ENCODE assay signal across 1 cellular context in the genomic region with DNA sequence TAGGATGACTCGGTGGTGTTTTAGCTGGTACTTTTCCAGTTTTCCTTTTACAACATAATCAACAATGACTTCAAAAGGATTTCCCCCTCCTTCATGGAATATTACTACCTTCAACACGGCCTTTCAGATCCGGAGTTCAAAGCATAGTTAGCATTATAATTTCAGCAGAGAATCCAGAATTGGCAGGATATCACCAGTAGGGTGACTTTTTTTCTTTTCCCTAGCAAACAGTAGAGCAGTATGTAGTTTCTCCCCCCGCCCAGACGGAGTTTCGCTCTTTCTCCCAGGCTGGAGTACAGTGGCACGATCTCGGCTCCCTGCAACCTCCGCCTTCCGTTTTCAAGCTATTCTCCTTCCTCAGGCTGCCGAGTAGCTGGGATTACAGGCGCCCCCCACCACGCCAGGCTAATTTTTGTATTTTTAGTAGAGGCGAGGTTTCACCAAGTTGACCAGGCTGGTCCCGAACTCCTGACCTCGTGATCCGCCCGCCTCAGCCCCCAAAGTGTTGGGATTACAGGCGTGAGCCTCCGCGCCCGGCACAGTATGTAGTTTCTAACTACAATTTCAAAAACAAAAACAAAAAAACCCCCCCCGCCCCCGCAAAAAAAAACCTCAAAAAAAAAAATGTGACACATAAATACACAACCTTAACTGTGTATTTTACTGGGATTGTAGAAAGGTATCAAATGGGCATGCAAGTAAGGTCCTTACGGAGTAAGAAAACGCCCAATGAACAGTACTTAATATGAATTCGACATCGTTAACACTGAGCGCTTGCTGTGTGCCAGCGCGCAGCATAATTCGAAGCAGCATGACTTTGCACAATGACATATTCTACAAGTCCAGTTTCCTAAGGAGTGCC.
TF ChIP-seq lines count a peak whose summit lies in the region.

No MANE protein-coding gene starts in this region.

TF ChIP-seq in HEK293, 187 proteins besides CTCF, POLR2A, EP300 and RAD21 (continued from another document and continues in another):
- peak; percentile 74; the same call in 1 of the 2 replicates for TF ChIP-seq ZNF501 (tag by site-specific recombination; IDR thresholded peaks at IDR 0.05)
- peak; percentile 87 for TF ChIP-seq ZNF391 (tag by site-specific recombination; IDR thresholded peaks at IDR 0.05; ENCODE audit: borderline replicate concordance, low read depth)
- TF ChIP-seq PRDM1 (tag by site-specific recombination; IDR thresholded peaks at IDR 0.05) = peak; percentile 96
- TF ChIP-seq, protein P1, sequence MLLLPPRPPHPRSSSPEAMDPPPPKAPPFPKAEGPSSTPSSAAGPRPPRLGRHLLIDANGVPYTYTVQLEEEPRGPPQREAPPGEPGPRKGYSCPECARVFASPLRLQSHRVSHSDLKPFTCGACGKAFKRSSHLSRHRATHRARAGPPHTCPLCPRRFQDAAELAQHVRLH (tag by site-specific recombination; IDR thresholded peaks at IDR 0.05) = peak; percentile 93
- TF ChIP-seq, protein P2, sequence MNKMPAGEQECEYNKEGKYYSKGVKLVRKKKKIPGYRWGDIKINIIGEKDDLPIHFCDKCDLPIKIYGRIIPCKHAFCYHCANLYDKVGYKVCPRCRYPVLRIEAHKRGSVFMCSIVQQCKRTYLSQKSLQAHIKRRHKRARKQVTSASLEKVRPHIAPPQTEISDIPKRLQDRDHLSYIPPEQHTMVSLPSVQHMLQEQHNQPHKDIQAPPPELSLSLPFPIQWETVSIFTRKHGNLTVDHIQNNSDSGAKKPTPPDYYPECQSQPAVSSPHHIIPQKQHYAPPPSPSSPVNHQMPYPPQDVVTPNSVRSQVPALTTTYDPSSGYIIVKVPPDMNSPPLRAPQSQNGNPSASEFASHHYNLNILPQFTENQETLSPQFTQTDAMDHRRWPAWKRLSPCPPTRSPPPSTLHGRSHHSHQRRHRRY (tag by site-specific recombination; IDR thresholded peaks at IDR 0.05) = no peak
- TF ChIP-seq, protein P3, sequence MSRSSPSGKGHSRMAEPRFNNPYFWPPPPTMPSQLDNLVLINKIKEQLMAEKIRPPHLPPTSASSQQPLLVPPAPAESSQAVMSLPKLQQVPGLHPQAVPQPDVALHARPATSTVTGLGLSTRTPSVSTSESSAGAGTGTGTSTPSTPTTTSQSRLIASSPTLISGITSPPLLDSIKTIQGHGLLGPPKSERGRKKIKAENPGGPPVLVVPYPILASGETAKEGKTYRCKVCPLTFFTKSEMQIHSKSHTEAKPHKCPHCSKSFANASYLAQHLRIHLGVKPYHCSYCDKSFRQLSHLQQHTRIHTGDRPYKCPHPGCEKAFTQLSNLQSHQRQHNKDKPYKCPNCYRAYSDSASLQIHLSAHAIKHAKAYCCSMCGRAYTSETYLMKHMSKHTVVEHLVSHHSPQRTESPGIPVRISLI (tag by site-specific recombination; IDR thresholded peaks at IDR 0.05) = peak; percentile 100
- no peak for TF ChIP-seq ZNF292 (tag by site-specific recombination; IDR thresholded peaks at IDR 0.05; ENCODE audit: borderline replicate concordance, low read depth)
- TF ChIP-seq ZNF324 (tag by site-specific recombination; IDR thresholded peaks at IDR 0.05) = peak; percentile 51; the same call in 1 of the 2 replicates
- peak; percentile 7; the same call in 1 of the 2 replicates for TF ChIP-seq ZNF214 (tag by site-specific recombination; IDR thresholded peaks at IDR 0.05; ENCODE audit: borderline replicate concordance)
- peak; percentile 51 for TF ChIP-seq ZIC2 (tag by site-specific recombination; IDR thresholded peaks at IDR 0.05)
- TF ChIP-seq, protein P4, sequence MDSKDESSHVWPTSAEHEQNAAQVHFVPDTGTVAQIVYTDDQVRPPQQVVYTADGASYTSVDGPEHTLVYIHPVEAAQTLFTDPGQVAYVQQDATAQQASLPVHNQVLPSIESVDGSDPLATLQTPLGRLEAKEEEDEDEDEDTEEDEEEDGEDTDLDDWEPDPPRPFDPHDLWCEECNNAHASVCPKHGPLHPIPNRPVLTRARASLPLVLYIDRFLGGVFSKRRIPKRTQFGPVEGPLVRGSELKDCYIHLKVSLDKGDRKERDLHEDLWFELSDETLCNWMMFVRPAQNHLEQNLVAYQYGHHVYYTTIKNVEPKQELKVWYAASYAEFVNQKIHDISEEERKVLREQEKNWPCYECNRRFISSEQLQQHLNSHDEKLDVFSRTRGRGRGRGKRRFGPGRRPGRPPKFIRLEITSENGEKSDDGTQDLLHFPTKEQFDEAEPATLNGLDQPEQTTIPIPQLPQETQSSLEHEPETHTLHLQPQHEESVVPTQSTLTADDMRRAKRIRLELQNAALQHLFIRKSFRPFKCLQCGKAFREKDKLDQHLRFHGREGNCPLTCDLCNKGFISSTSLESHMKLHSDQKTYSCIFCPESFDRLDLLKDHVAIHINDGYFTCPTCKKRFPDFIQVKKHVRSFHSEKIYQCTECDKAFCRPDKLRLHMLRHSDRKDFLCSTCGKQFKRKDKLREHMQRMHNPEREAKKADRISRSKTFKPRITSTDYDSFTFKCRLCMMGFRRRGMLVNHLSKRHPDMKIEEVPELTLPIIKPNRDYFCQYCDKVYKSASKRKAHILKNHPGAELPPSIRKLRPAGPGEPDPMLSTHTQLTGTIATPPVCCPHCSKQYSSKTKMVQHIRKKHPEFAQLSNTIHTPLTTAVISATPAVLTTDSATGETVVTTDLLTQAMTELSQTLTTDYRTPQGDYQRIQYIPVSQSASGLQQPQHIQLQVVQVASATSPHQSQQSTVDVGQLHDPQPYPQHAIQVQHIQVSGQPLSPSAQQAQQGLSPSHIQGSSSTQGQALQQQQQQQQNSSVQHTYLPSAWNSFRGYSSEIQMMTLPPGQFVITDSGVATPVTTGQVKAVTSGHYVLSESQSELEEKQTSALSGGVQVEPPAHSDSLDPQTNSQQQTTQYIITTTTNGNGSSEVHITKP (tag by site-specific recombination; IDR thresholded peaks at IDR 0.05) = peak; percentile 89
- TF ChIP-seq, protein P5, sequence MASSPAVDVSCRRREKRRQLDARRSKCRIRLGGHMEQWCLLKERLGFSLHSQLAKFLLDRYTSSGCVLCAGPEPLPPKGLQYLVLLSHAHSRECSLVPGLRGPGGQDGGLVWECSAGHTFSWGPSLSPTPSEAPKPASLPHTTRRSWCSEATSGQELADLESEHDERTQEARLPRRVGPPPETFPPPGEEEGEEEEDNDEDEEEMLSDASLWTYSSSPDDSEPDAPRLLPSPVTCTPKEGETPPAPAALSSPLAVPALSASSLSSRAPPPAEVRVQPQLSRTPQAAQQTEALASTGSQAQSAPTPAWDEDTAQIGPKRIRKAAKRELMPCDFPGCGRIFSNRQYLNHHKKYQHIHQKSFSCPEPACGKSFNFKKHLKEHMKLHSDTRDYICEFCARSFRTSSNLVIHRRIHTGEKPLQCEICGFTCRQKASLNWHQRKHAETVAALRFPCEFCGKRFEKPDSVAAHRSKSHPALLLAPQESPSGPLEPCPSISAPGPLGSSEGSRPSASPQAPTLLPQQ (tag by site-specific recombination; IDR thresholded peaks at IDR 0.05) = peak; percentile 55
- no peak for TF ChIP-seq ZNF311 (tag by site-specific recombination; IDR thresholded peaks at IDR 0.05; ENCODE audit: borderline replicate concordance)
- TF ChIP-seq ZNF629 (tag by site-specific recombination; IDR thresholded peaks at IDR 0.05) = peak; percentile 42; the same call in 1 of the 2 replicates
- TF ChIP-seq, protein P6, sequence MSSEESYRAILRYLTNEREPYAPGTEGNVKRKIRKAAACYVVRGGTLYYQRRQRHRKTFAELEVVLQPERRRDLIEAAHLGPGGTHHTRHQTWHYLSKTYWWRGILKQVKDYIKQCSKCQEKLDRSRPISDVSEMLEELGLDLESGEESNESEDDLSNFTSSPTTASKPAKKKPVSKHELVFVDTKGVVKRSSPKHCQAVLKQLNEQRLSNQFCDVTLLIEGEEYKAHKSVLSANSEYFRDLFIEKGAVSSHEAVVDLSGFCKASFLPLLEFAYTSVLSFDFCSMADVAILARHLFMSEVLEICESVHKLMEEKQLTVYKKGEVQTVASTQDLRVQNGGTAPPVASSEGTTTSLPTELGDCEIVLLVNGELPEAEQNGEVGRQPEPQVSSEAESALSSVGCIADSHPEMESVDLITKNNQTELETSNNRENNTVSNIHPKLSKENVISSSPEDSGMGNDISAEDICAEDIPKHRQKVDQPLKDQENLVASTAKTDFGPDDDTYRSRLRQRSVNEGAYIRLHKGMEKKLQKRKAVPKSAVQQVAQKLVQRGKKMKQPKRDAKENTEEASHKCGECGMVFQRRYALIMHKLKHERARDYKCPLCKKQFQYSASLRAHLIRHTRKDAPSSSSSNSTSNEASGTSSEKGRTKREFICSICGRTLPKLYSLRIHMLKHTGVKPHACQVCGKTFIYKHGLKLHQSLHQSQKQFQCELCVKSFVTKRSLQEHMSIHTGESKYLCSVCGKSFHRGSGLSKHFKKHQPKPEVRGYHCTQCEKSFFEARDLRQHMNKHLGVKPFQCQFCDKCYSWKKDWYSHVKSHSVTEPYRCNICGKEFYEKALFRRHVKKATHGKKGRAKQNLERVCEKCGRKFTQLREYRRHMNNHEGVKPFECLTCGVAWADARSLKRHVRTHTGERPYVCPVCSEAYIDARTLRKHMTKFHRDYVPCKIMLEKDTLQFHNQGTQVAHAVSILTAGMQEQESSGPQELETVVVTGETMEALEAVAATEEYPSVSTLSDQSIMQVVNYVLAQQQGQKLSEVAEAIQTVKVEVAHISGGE (tag by site-specific recombination; conservative IDR thresholded peaks at IDR 0.05; ENCODE audit: low read depth) = 0 out of 2 replicates have a peak, but pooled peaks have one; percentile 43
- TF ChIP-seq, protein P7, sequence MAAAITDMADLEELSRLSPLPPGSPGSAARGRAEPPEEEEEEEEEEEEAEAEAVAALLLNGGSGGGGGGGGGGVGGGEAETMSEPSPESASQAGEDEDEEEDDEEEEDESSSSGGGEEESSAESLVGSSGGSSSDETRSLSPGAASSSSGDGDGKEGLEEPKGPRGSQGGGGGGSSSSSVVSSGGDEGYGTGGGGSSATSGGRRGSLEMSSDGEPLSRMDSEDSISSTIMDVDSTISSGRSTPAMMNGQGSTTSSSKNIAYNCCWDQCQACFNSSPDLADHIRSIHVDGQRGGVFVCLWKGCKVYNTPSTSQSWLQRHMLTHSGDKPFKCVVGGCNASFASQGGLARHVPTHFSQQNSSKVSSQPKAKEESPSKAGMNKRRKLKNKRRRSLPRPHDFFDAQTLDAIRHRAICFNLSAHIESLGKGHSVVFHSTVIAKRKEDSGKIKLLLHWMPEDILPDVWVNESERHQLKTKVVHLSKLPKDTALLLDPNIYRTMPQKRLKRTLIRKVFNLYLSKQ (tag by site-specific recombination; IDR thresholded peaks at IDR 0.05; ENCODE audit: borderline replicate concordance) = no peak
- TF ChIP-seq ZNF2 (tag by site-specific recombination; IDR thresholded peaks at IDR 0.05) = peak; percentile 86
- 0 out of 2 replicates have a peak, but pooled peaks have one; percentile 63 for TF ChIP-seq SCRT2 (tag by site-specific recombination; IDR thresholded peaks at IDR 0.05)
- no peak; the same call in 1 of the 2 replicates for TF ChIP-seq IKZF3 (tag by site-specific recombination; IDR thresholded peaks at IDR 0.05)
- TF ChIP-seq ZNF514 (tag by site-specific recombination; IDR thresholded peaks at IDR 0.05) = no peak
- TF ChIP-seq, protein P8, sequence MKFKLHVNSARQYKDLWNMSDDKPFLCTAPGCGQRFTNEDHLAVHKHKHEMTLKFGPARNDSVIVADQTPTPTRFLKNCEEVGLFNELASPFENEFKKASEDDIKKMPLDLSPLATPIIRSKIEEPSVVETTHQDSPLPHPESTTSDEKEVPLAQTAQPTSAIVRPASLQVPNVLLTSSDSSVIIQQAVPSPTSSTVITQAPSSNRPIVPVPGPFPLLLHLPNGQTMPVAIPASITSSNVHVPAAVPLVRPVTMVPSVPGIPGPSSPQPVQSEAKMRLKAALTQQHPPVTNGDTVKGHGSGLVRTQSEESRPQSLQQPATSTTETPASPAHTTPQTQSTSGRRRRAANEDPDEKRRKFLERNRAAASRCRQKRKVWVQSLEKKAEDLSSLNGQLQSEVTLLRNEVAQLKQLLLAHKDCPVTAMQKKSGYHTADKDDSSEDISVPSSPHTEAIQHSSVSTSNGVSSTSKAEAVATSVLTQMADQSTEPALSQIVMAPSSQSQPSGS (tag by site-specific recombination; IDR thresholded peaks at IDR 0.05; ENCODE audit: low read depth) = peak; percentile 43; the same call in 1 of the 2 replicates
- TF ChIP-seq KLF16 (tag by site-specific recombination; IDR thresholded peaks at IDR 0.05) = peak; percentile 63
- no peak; the same call in 1 of the 2 replicates for TF ChIP-seq ZNF16 (tag by site-specific recombination; IDR thresholded peaks at IDR 0.05; ENCODE audit: low read depth)
- 0 out of 2 replicates have a peak, but pooled peaks have one; percentile 58 for TF ChIP-seq ZNF366 (tag by site-specific recombination; conservative IDR thresholded peaks at IDR 0.05)
- TF ChIP-seq EGR2 (tag by site-specific recombination; IDR thresholded peaks at IDR 0.05; ENCODE audit: low read depth) = peak; percentile 82
- TF ChIP-seq ZFP3 (tag by site-specific recombination; IDR thresholded peaks at IDR 0.05; ENCODE audit: low read depth) = peak; percentile 41
- peak; percentile 42; the same call in 1 of the 2 replicates for TF ChIP-seq ZNF707 (tag by site-specific recombination; IDR thresholded peaks at IDR 0.05)
- TF ChIP-seq MYNN (tag by site-specific recombination; IDR thresholded peaks at IDR 0.05; ENCODE audit: borderline replicate concordance) = 0 out of 2 replicates have a peak, but pooled peaks have one; percentile 29
- TF ChIP-seq, protein P9, sequence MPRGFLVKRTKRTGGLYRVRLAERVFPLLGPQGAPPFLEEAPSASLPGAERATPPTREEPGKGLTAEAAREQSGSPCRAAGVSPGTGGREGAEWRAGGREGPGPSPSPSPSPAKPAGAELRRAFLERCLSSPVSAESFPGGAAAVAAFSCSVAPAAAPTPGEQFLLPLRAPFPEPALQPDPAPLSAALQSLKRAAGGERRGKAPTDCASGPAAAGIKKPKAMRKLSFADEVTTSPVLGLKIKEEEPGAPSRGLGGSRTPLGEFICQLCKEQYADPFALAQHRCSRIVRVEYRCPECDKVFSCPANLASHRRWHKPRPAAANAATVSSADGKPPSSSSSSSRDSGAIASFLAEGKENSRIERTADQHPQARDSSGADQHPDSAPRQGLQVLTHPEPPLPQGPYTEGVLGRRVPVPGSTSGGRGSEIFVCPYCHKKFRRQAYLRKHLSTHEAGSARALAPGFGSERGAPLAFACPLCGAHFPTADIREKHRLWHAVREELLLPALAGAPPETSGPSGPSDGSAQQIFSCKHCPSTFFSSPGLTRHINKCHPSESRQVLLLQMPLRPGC (tag by site-specific recombination; IDR thresholded peaks at IDR 0.05) = peak; percentile 5; the same call in 1 of the 2 replicates
- TF ChIP-seq ZBTB8A (tag by site-specific recombination; IDR thresholded peaks at IDR 0.05) = peak; percentile 99
- no peak for TF ChIP-seq GLI2 (tag by site-specific recombination; IDR thresholded peaks at IDR 0.05; ENCODE audit: borderline replicate concordance, low read depth)
- TF ChIP-seq ZNF785 (tag by site-specific recombination; IDR thresholded peaks at IDR 0.05) = peak; percentile 75
- TF ChIP-seq ZNF600 (tag by site-specific recombination; IDR thresholded peaks at IDR 0.05) = peak; percentile 8; the same call in 1 of the 2 replicates
- TF ChIP-seq ZBTB17 (tag by site-specific recombination; IDR thresholded peaks at IDR 0.05) = peak; percentile 90
- TF ChIP-seq ZNF175 (tag by site-specific recombination; IDR thresholded peaks at IDR 0.05) = no peak
- TF ChIP-seq ZNF670 (tag by site-specific recombination; IDR thresholded peaks at IDR 0.05; ENCODE audit: low read depth) = no peak
- TF ChIP-seq GLIS2 (tag by site-specific recombination; IDR thresholded peaks at IDR 0.05) = 0 out of 2 replicates have a peak, but pooled peaks have one; percentile 24
